ENCODE assay signal across 26 cellular contexts in genomic region chr21:36089946-36090345, GRCh38. TPM values are rescaled to one million over a fixed set of nuclear protein-coding genes. Genes with fewer than 3 reads are reported as not detected.
"Had no signal": no experiment of that assay in that cellular context is flagged by ENCODE, and none has a peak within 500 bp of the region (broad histone marks: within the 10 kb centered on the region; RNA-seq: fewer than 3 reads in every experiment).

No MANE protein-coding gene starts in this region.

- DNase-seq: activated B cell treated with CpG ODN at 0.5 μM for 24 hours; activated CD4-positive, alpha-beta memory T cell treated with anti-CD3 and anti-CD28 coated beads for 36 hours; activated CD4-positive, alpha-beta T cell treated with anti-CD3 and anti-CD28 coated beads for 4 hours; activated CD4-positive, alpha-beta T cell treated with anti-CD3 and anti-CD28 coated beads, Interleukin-2, amount 50 U/mL, for 1 hour; activated CD4-positive, CD25-positive, alpha-beta regulatory T cell treated with anti-CD3 and anti-CD28 coated beads, Interleukin-2, amount 50 U/mL, for 72 hours; activated CD8-positive, alpha-beta memory T cell treated with anti-CD3 and anti-CD28 coated beads, Interleukin-2, amount 50 U/mL, for 4 hours; activated naive CD8-positive, alpha-beta T cell treated with anti-CD3 and anti-CD28 coated beads, Interleukin-2, amount 10 ng/mL, durations not matched to agents 7 days and 5 days; activated T-cell treated with anti-CD3 and anti-CD28 coated beads for 4 hours; activated T-cell treated with anti-CD3 and anti-CD28 coated beads, Interleukin-2, amount 50 U/mL, for 4 hours; amygdala; NCI-H1048; NCI-H1105 treated with DMSO at 0.1 percent for 48 hours; NCI-H1436; NCI-H1694; NCI-H1930; NCI-H345; NCI-H524 treated with DMSO at 0.1 percent for 48 hours; Right ventricle myocardium superior; SW 1271; T-helper 1 cell; T-helper 2 cell; T-helper 9 cell had no signal

- ATAC-seq: activated T-cell treated with anti-CD3 and anti-CD28 coated beads, Interleukin-2, amount 50 U/mL, for 4 hours; K562; Panc1 had no signal

- H3K27me3 ChIP-seq: ascending aorta had no signal

- H3K4me1 ChIP-seq: ascending aorta had no signal

- H3K9me3 ChIP-seq: ascending aorta had no signal

- FAIRE-seq: K562 had no signal

- H3K4me3 ChIP-seq: ascending aorta, K562 had no signal

- H3K27ac ChIP-seq: ascending aorta, VCaP had no signal

- H3K36me3 ChIP-seq: ascending aorta had no signal

RNA-seq across cellular contexts. Expression of gene CBR3, which starts 44.9 kb away (rescaled TPM):
- total RNA-seq: K562 had no signal
- polyA plus RNA-seq: K562 had no signal
